In genomic region chr4:84800256-84800655, GRCh38 we compare ENCODE assay signal across 12 cellular contexts.
"Had no signal": no experiment of that assay in that cellular context is flagged by ENCODE, and none has a peak within 500 bp of the region (broad histone marks: within the 10 kb centered on the region; RNA-seq: fewer than 3 reads in every experiment).

No MANE protein-coding gene starts in this region.

- H3K9me3 ChIP-seq: esophagus muscularis mucosa had no signal

- H3K9me3 Mint-ChIP-seq: activated CD4-positive, alpha-beta T cell treated with anti-CD3 and anti-CD28 coated beads, Interleukin-2, amount 10 ng/mL, durations not matched to agents 24 days and 14 days; activated naive CD8-positive, alpha-beta T cell treated with anti-CD3 and anti-CD28 coated beads, Interleukin-2, amount 10 ng/mL, durations not matched to agents 7 days and 5 days; endodermal cell; naive B cell; stimulated activated effector memory CD8-positive, alpha-beta T cell treated with anti-CD3 and anti-CD28 coated beads, Interleukin-12 subunit alpha, Interleukin-12 subunit beta, amount 100 ng/mL, for 72 hours had no signal

- H3K4me3 Mint-ChIP-seq: activated CD4-positive, alpha-beta T cell treated with anti-CD3 and anti-CD28 coated beads, Interleukin-2, amount 10 ng/mL, durations not matched to agents 24 days and 14 days; activated naive CD8-positive, alpha-beta T cell treated with anti-CD3 and anti-CD28 coated beads, Interleukin-2, amount 10 ng/mL, durations not matched to agents 7 days and 5 days; endodermal cell; stimulated activated effector memory CD8-positive, alpha-beta T cell treated with anti-CD3 and anti-CD28 coated beads, Interleukin-12 subunit alpha, Interleukin-12 subunit beta, amount 100 ng/mL, for 72 hours had no signal

- DNase-seq: activated CD4-positive, alpha-beta T cell treated with anti-CD3 and anti-CD28 coated beads, Interleukin-2, amount 10 ng/mL, durations not matched to agents 24 days and 14 days; activated CD4-positive, CD25-positive, alpha-beta regulatory T cell; activated CD8-positive, alpha-beta memory T cell treated with anti-CD3 and anti-CD28 coated beads, Interleukin-2, amount 50 U/mL, for 48 hours; activated naive CD8-positive, alpha-beta T cell treated with anti-CD3 and anti-CD28 coated beads, Interleukin-2, amount 10 ng/mL, durations not matched to agents 7 days and 5 days; dorsolateral prefrontal cortex; endodermal cell; left colon; naive B cell; retina had no signal

- ATAC-seq: left colon; stimulated activated effector memory CD8-positive, alpha-beta T cell treated with anti-CD3 and anti-CD28 coated beads, Interleukin-12 subunit alpha, Interleukin-12 subunit beta, amount 100 ng/mL, for 72 hours had no signal

- H3K27me3 ChIP-seq: dorsolateral prefrontal cortex, esophagus muscularis mucosa had no signal

- H3K36me3 Mint-ChIP-seq: activated naive CD8-positive, alpha-beta T cell treated with anti-CD3 and anti-CD28 coated beads, Interleukin-2, amount 10 ng/mL, durations not matched to agents 7 days and 5 days; naive B cell; stimulated activated effector memory CD8-positive, alpha-beta T cell treated with anti-CD3 and anti-CD28 coated beads, Interleukin-12 subunit alpha, Interleukin-12 subunit beta, amount 100 ng/mL, for 72 hours had no signal

- H3K27ac ChIP-seq: dorsolateral prefrontal cortex, esophagus muscularis mucosa had no signal

- H3K27ac Mint-ChIP-seq: activated CD4-positive, alpha-beta T cell treated with anti-CD3 and anti-CD28 coated beads, Interleukin-2, amount 10 ng/mL, durations not matched to agents 24 days and 14 days; activated naive CD8-positive, alpha-beta T cell treated with anti-CD3 and anti-CD28 coated beads, Interleukin-2, amount 10 ng/mL, durations not matched to agents 7 days and 5 days; endodermal cell; naive B cell; stimulated activated effector memory CD8-positive, alpha-beta T cell treated with anti-CD3 and anti-CD28 coated beads, Interleukin-12 subunit alpha, Interleukin-12 subunit beta, amount 100 ng/mL, for 72 hours had no signal

- H3K27me3 Mint-ChIP-seq: activated CD4-positive, alpha-beta T cell treated with anti-CD3 and anti-CD28 coated beads, Interleukin-2, amount 10 ng/mL, durations not matched to agents 24 days and 14 days; activated naive CD8-positive, alpha-beta T cell treated with anti-CD3 and anti-CD28 coated beads, Interleukin-2, amount 10 ng/mL, durations not matched to agents 7 days and 5 days; naive B cell had no signal

- H3K4me3 ChIP-seq: dorsolateral prefrontal cortex, esophagus muscularis mucosa, lung had no signal

- H3K4me1 Mint-ChIP-seq: activated CD4-positive, alpha-beta T cell treated with anti-CD3 and anti-CD28 coated beads, Interleukin-2, amount 10 ng/mL, durations not matched to agents 24 days and 14 days; activated naive CD8-positive, alpha-beta T cell treated with anti-CD3 and anti-CD28 coated beads, Interleukin-2, amount 10 ng/mL, durations not matched to agents 7 days and 5 days; endodermal cell; naive B cell; stimulated activated effector memory CD8-positive, alpha-beta T cell treated with anti-CD3 and anti-CD28 coated beads, Interleukin-12 subunit alpha, Interleukin-12 subunit beta, amount 100 ng/mL, for 72 hours had no signal
